24 cellular contexts compared by ENCODE assay signal in the genomic region with DNA sequence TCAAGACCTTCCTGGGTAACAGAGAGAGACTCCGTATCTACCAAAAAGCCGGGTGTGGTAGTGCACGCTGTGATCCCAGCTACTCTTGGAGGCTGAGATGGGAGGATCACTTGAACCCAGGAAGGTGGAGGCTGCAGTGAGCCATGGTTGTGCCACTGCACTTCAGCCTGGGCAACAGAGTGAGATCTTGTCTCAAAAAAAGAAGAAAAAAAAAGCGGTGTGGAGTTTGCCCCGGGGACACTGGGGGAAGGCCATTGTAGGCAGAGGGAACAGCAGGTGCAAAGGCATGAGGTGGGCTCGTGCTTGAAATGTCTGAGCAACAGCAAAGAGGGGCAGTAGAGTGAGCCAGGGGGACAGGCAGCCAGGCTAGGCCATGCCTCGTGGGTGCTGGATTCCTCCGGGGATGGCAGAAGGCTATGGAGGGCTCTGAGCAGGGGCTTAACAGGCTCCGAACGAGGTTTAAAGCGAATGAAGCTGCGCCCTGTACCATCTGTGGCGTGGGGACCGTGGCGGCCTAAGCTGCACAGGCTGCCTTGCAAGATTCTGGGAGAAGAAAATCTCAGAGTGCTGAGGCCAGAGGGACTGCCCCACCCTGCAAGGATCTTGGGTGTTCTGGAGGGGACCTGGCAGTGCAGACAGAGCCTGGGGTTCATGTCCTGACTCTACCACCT.
DNase-seq lines count a peak whose midpoint lies in the region; ATAC-seq, FAIRE-seq and TF ChIP-seq lines count a peak whose summit lies in the region.
"Had no signal": no experiment of that assay in that cellular context is flagged by ENCODE, and none has a peak within 500 bp of the region (broad histone marks: within the 10 kb centered on the region; RNA-seq: fewer than 3 reads in every experiment).

No MANE protein-coding gene starts in this region.

- H3K4me2 ChIP-seq in BLaER1 = peak overlapping the region; percentile 13; the same call in 1 of the 2 replicates

- H3K36me3 ChIP-seq in BLaER1 = no peaks in the 10 kb centered on the region
- no peaks in the 10 kb centered on the region for H3K36me3 ChIP-seq in RWPE2 (ENCODE audit: low read depth)
- H3K36me3 ChIP-seq: esophagus muscularis mucosa, transverse colon had no signal

- H3K27me3 ChIP-seq in BLaER1 (no peaks in the 10 kb centered on the region), RWPE2 (ENCODE audit: insufficient read depth, poor library complexity, severe bottlenecking) (peaks cover 9% of the 10 kb centered on the region)

- no peak for TF ChIP-seq CTCF in D721Med (IDR thresholded peaks at IDR 0.05; ENCODE audit: insufficient read depth, missing control alignments)
- no peak for TF ChIP-seq CTCF in RWPE2 (IDR thresholded peaks at IDR 0.05; ENCODE audit: poor library complexity, severe bottlenecking)

- peak overlapping the region; percentile 6 for H3K27ac Mint-ChIP-seq in memory B cell
- H3K27ac Mint-ChIP-seq: activated CD8-positive, alpha-beta T cell treated with anti-CD3 and anti-CD28 coated beads for 36 hours had no signal

- no peaks in the 10 kb centered on the region for H3K36me3 Mint-ChIP-seq in memory B cell
- H3K36me3 Mint-ChIP-seq: naive thymus-derived CD4-positive, alpha-beta T cell had no signal

- H4K20me1 ChIP-seq in BLaER1 = no peaks in the 10 kb centered on the region

- peak; percentile 6; the same call in 1 of the 3 replicates for ATAC-seq in RWPE2 (ENCODE audit: low read depth)
- no peak for ATAC-seq in memory B cell (ENCODE audit: low read depth)
- ATAC-seq in GM19324 (IDR thresholded peaks at IDR 0.05; ENCODE audit: low FRiP score, unreplicated experiment) = no peak
- ATAC-seq: activated CD8-positive, alpha-beta T cell treated with anti-CD3 and anti-CD28 coated beads for 36 hours; naive thymus-derived CD4-positive, alpha-beta T cell had no signal

- H3K9me3 ChIP-seq in BLaER1 (no peaks in the 10 kb centered on the region), RWPE2 (ENCODE audit: severe bottlenecking) (no peaks in the 10 kb centered on the region)
- H3K9me3 ChIP-seq: esophagus muscularis mucosa, transverse colon had no signal

- H3K4me1 ChIP-seq in BLaER1 = peaks cover 50% of the 10 kb centered on the region
- H3K4me1 ChIP-seq in RWPE2 (ENCODE audit: insufficient read depth, poor library complexity, severe bottlenecking) = no peaks in the 10 kb centered on the region

- H3K27ac ChIP-seq in BLaER1 (no peak overlapping the region; the same call in 1 of the 2 replicates), RWPE2 (ENCODE audit: poor library complexity, severe bottlenecking) (no peak overlapping the region)
- H3K27ac ChIP-seq: esophagus muscularis mucosa, transverse colon had no signal

- no peaks in the 10 kb centered on the region for H3K9me3 Mint-ChIP-seq in memory B cell
- H3K9me3 Mint-ChIP-seq: activated CD8-positive, alpha-beta T cell treated with anti-CD3 and anti-CD28 coated beads for 36 hours; naive thymus-derived CD4-positive, alpha-beta T cell had no signal

- H3K4me1 Mint-ChIP-seq in memory B cell = peaks cover 3% of the 10 kb centered on the region

- no peak overlapping the region for H3K4me3 Mint-ChIP-seq in memory B cell
- H3K4me3 Mint-ChIP-seq: activated CD8-positive, alpha-beta T cell treated with anti-CD3 and anti-CD28 coated beads for 36 hours; naive thymus-derived CD4-positive, alpha-beta T cell had no signal

- H3K27me3 Mint-ChIP-seq in memory B cell = peaks cover 6% of the 10 kb centered on the region
- H3K27me3 Mint-ChIP-seq: activated CD8-positive, alpha-beta T cell treated with anti-CD3 and anti-CD28 coated beads for 36 hours had no signal

- no peak for FAIRE-seq in D721Med (lab: Jason Lieb, UNC)
- FAIRE-seq: endometrium, keratinocyte had no signal

- H3K9ac ChIP-seq in BLaER1 = no peak overlapping the region

- DNase-seq in D721Med (ENCODE audit: insufficient read length, low spot score) (peak; percentile 49), RWPE2 (ENCODE audit: low spot score) (no peak), memory B cell (ENCODE audit: low spot score in 2 of 2) (no peak), DMS53 treated with DMSO at 0.1 percent for 48 hours (lab: John Stamatoyannopoulos, UW; ENCODE audit: unreplicated experiment) (no peak), NCI-H748 (lab: John Stamatoyannopoulos, UW; ENCODE audit: unreplicated experiment) (no peak)
- DNase-seq: activated CD4-positive, alpha-beta T cell treated with anti-CD3 and anti-CD28 coated beads for 1 hour; activated CD8-positive, alpha-beta T cell treated with anti-CD3 and anti-CD28 coated beads for 36 hours; dermis blood vessel endothelial cell; DMS79 treated with DMSO at 0.1 percent for 48 hours; foreskin fibroblast; head of caudate nucleus; naive thymus-derived CD4-positive, alpha-beta T cell; NCI-H1048; NCI-H1694; NK-92 treated with Interleukin-12 subunit alpha and Interleukin-12 subunit beta, amount 100 ng/mL, for 24 hours; stimulated activated CD4-positive, alpha-beta T cell treated with anti-CD3 and anti-CD28 coated beads, Interleukin-15, amount 100 ng/mL, for 24 hours; stimulated activated CD4-positive, alpha-beta T cell treated with anti-CD3 and anti-CD28 coated beads, Interleukin-4, amount 100 ng/mL, for 4 hours; T-helper 2 cell; transverse colon had no signal

- H3K4me3 ChIP-seq in BLaER1 = no peak overlapping the region
- no peak overlapping the region for H3K4me3 ChIP-seq in RWPE2 (ENCODE audit: severe bottlenecking)
- H3K4me3 ChIP-seq: esophagus muscularis mucosa, transverse colon had no signal
